ENCODE assay signal across 23 cellular contexts in genomic region chr2:196407675-196408265, GRCh38.
"Had no signal": no experiment of that assay in that cellular context is flagged by ENCODE, and none has a peak within 500 bp of the region (broad histone marks: within the 10 kb centered on the region; RNA-seq: fewer than 3 reads in every experiment).

No MANE protein-coding gene starts in this region.

- H3K4me1 ChIP-seq: colonic mucosa, thyroid gland had no signal

- H3K4me3 Mint-ChIP-seq: activated CD8-positive, alpha-beta memory T cell treated with anti-CD3 and anti-CD28 coated beads, Interleukin-2, amount 10 ng/mL, durations not matched to agents 7 days and 5 days; activated naive CD4-positive, alpha-beta T cell treated with anti-CD3 and anti-CD28 coated beads, Interleukin-2, amount 10 ng/mL, durations not matched to agents 7 days and 5 days; central memory CD8-positive, alpha-beta T cell; endodermal cell; mesothelial cell of epicardium; nephron; stimulated activated memory B cell treated with anti-CD40 and anti-IgM and Interleukin-4, amounts not matched to agents 10 μg/mL and 1 μg/mL and 100 μg/mL, for 72 hours had no signal

- H3K36me3 Mint-ChIP-seq: activated CD8-positive, alpha-beta memory T cell treated with anti-CD3 and anti-CD28 coated beads, Interleukin-2, amount 10 ng/mL, durations not matched to agents 7 days and 5 days; activated naive CD4-positive, alpha-beta T cell treated with anti-CD3 and anti-CD28 coated beads, Interleukin-2, amount 10 ng/mL, durations not matched to agents 7 days and 5 days; mesothelial cell of epicardium; stimulated activated memory B cell treated with anti-CD40 and anti-IgM and Interleukin-4, amounts not matched to agents 10 μg/mL and 1 μg/mL and 100 μg/mL, for 72 hours had no signal

- H3K27me3 ChIP-seq: ascending aorta, colonic mucosa, thyroid gland had no signal

- H3K4me1 Mint-ChIP-seq: activated CD8-positive, alpha-beta memory T cell treated with anti-CD3 and anti-CD28 coated beads, Interleukin-2, amount 10 ng/mL, durations not matched to agents 7 days and 5 days; activated naive CD4-positive, alpha-beta T cell treated with anti-CD3 and anti-CD28 coated beads, Interleukin-2, amount 10 ng/mL, durations not matched to agents 7 days and 5 days; central memory CD8-positive, alpha-beta T cell; stimulated activated memory B cell treated with anti-CD40 and anti-IgM and Interleukin-4, amounts not matched to agents 10 μg/mL and 1 μg/mL and 100 μg/mL, for 72 hours had no signal

- H3K4me3 ChIP-seq: ascending aorta, colonic mucosa, lung, smooth muscle cell, thyroid gland had no signal

- H3K9me3 Mint-ChIP-seq: activated naive CD4-positive, alpha-beta T cell treated with anti-CD3 and anti-CD28 coated beads, Interleukin-2, amount 10 ng/mL, durations not matched to agents 7 days and 5 days; central memory CD8-positive, alpha-beta T cell; endodermal cell; mesothelial cell of epicardium; nephron; stimulated activated memory B cell treated with anti-CD40 and anti-IgM and Interleukin-4, amounts not matched to agents 10 μg/mL and 1 μg/mL and 100 μg/mL, for 72 hours had no signal

- H3K27me3 Mint-ChIP-seq: stimulated activated memory B cell treated with anti-CD40 and anti-IgM and Interleukin-4, amounts not matched to agents 10 μg/mL and 1 μg/mL and 100 μg/mL, for 72 hours had no signal

- H3K27ac Mint-ChIP-seq: activated CD8-positive, alpha-beta memory T cell treated with anti-CD3 and anti-CD28 coated beads, Interleukin-2, amount 10 ng/mL, durations not matched to agents 7 days and 5 days; activated naive CD4-positive, alpha-beta T cell treated with anti-CD3 and anti-CD28 coated beads, Interleukin-2, amount 10 ng/mL, durations not matched to agents 7 days and 5 days; endodermal cell; mesothelial cell of epicardium; stimulated activated memory B cell treated with anti-CD40 and anti-IgM and Interleukin-4, amounts not matched to agents 10 μg/mL and 1 μg/mL and 100 μg/mL, for 72 hours had no signal

- H3K9me3 ChIP-seq: ascending aorta, colonic mucosa, thyroid gland had no signal

- ATAC-seq: activated CD8-positive, alpha-beta memory T cell treated with anti-CD3 and anti-CD28 coated beads, Interleukin-2, amount 10 ng/mL, durations not matched to agents 7 days and 5 days; left lobe of liver; sciatic nerve; stimulated activated memory B cell treated with anti-CD40 and anti-IgM and Interleukin-4, amounts not matched to agents 10 μg/mL and 1 μg/mL and 100 μg/mL, for 72 hours had no signal

- DNase-seq: activated CD4-positive, alpha-beta T cell treated with anti-CD3 and anti-CD28 coated beads for 1 hour; activated CD4-positive, alpha-beta T cell treated with anti-CD3 and anti-CD28 coated beads, Interleukin-2, amount 50 U/mL, for 48 hours; activated CD8-positive, alpha-beta memory T cell treated with anti-CD3 and anti-CD28 coated beads, Interleukin-2, amount 10 ng/mL, durations not matched to agents 7 days and 5 days; activated effector memory CD4-positive, alpha-beta T cell treated with Interleukin-2 at 50 U/mL for 16 hours; activated naive CD4-positive, alpha-beta T cell treated with anti-CD3 and anti-CD28 coated beads, Interleukin-2, amount 10 ng/mL, durations not matched to agents 7 days and 5 days; colonic mucosa; endodermal cell; foreskin fibroblast; glutamatergic neuron; islet precursor cell; nucleus accumbens; stimulated activated CD4-positive, alpha-beta T cell treated with anti-CD3 and anti-CD28 coated beads, Interleukin-4, amount 100 ng/mL, for 24 hours; thyroid gland; WERI-Rb-1 had no signal

- H3K36me3 ChIP-seq: ascending aorta, colonic mucosa, thyroid gland, WERI-Rb-1 had no signal
